ENCODE assay signal across 1 cellular context in the genomic region with DNA sequence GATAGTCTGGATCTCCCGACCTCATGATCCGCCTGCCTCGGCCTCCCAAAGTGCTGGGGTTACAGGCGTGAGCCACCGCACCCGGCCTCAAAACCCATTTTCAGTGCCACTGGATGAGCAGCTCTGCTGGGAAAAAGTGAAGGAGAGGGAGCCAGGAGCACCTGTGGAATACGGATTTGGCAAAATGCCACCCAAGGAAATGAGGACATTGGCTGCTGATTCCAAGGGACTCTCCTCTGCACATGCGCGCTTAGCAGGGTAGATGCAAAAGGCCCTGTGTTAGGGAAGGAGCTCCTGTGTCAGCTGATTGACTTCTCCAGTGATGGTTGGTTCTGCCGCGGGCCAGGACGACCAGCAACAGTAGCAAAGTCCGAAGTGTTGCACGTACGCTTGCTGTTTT.
TF ChIP-seq lines count a peak whose summit lies in the region.

No MANE protein-coding gene starts in this region.

TF ChIP-seq in GM23338, 12 proteins besides CTCF, POLR2A, EP300 and RAD21 (continued from another document):
- TF ChIP-seq, protein P1, sequence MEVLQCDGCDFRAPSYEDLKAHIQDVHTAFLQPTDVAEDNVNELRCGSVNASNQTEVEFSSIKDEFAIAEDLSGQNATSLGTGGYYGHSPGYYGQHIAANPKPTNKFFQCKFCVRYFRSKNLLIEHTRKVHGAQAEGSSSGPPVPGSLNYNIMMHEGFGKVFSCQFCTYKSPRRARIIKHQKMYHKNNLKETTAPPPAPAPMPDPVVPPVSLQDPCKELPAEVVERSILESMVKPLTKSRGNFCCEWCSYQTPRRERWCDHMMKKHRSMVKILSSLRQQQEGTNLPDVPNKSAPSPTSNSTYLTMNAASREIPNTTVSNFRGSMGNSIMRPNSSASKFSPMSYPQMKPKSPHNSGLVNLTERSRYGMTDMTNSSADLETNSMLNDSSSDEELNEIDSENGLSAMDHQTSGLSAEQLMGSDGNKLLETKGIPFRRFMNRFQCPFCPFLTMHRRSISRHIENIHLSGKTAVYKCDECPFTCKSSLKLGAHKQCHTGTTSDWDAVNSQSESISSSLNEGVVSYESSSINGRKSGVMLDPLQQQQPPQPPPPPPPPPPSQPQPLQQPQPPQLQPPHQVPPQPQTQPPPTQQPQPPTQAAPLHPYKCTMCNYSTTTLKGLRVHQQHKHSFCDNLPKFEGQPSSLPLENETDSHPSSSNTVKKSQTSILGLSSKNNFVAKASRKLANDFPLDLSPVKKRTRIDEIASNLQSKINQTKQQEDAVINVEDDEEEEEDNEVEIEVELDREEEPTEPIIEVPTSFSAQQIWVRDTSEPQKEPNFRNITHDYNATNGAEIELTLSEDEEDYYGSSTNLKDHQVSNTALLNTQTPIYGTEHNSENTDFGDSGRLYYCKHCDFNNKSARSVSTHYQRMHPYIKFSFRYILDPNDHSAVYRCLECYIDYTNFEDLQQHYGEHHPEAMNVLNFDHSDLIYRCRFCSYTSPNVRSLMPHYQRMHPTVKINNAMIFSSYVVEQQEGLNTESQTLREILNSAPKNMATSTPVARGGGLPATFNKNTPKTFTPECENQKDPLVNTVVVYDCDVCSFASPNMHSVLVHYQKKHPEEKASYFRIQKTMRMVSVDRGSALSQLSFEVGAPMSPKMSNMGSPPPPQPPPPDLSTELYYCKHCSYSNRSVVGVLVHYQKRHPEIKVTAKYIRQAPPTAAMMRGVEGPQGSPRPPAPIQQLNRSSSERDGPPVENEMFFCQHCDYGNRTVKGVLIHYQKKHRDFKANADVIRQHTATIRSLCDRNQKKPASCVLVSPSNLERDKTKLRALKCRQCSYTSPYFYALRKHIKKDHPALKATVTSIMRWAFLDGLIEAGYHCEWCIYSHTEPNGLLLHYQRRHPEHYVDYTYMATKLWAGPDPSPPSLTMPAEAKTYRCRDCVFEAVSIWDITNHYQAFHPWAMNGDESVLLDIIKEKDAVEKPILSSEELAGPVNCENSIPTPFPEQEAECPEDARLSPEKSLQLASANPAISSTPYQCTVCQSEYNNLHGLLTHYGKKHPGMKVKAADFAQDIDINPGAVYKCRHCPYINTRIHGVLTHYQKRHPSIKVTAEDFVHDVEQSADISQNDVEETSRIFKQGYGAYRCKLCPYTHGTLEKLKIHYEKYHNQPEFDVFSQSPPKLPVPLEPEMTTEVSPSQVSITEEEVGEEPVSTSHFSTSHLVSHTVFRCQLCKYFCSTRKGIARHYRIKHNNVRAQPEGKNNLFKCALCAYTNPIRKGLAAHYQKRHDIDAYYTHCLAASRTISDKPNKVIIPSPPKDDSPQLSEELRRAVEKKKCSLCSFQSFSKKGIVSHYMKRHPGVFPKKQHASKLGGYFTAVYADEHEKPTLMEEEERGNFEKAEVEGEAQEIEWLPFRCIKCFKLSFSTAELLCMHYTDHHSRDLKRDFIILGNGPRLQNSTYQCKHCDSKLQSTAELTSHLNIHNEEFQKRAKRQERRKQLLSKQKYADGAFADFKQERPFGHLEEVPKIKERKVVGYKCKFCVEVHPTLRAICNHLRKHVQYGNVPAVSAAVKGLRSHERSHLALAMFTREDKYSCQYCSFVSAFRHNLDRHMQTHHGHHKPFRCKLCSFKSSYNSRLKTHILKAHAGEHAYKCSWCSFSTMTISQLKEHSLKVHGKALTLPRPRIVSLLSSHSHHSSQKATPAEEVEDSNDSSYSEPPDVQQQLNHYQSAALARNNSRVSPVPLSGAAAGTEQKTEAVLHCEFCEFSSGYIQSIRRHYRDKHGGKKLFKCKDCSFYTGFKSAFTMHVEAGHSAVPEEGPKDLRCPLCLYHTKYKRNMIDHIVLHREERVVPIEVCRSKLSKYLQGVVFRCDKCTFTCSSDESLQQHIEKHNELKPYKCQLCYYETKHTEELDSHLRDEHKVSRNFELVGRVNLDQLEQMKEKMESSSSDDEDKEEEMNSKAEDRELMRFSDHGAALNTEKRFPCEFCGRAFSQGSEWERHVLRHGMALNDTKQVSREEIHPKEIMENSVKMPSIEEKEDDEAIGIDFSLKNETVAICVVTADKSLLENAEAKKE (CRISPR knock-in tag; IDR thresholded peaks at IDR 0.05) = no peak
- TF ChIP-seq JUNB (IDR thresholded peaks at IDR 0.05; ENCODE audit: unreplicated experiment) (no peak), CREB1 (CRISPR knock-in tag; IDR thresholded peaks at IDR 0.05; ENCODE audit: low read depth) (no peak)
- TF ChIP-seq, protein P2, sequence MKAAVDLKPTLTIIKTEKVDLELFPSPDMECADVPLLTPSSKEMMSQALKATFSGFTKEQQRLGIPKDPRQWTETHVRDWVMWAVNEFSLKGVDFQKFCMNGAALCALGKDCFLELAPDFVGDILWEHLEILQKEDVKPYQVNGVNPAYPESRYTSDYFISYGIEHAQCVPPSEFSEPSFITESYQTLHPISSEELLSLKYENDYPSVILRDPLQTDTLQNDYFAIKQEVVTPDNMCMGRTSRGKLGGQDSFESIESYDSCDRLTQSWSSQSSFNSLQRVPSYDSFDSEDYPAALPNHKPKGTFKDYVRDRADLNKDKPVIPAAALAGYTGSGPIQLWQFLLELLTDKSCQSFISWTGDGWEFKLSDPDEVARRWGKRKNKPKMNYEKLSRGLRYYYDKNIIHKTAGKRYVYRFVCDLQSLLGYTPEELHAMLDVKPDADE (IDR thresholded peaks at IDR 0.05) = no peak
- TF ChIP-seq, protein P3, sequence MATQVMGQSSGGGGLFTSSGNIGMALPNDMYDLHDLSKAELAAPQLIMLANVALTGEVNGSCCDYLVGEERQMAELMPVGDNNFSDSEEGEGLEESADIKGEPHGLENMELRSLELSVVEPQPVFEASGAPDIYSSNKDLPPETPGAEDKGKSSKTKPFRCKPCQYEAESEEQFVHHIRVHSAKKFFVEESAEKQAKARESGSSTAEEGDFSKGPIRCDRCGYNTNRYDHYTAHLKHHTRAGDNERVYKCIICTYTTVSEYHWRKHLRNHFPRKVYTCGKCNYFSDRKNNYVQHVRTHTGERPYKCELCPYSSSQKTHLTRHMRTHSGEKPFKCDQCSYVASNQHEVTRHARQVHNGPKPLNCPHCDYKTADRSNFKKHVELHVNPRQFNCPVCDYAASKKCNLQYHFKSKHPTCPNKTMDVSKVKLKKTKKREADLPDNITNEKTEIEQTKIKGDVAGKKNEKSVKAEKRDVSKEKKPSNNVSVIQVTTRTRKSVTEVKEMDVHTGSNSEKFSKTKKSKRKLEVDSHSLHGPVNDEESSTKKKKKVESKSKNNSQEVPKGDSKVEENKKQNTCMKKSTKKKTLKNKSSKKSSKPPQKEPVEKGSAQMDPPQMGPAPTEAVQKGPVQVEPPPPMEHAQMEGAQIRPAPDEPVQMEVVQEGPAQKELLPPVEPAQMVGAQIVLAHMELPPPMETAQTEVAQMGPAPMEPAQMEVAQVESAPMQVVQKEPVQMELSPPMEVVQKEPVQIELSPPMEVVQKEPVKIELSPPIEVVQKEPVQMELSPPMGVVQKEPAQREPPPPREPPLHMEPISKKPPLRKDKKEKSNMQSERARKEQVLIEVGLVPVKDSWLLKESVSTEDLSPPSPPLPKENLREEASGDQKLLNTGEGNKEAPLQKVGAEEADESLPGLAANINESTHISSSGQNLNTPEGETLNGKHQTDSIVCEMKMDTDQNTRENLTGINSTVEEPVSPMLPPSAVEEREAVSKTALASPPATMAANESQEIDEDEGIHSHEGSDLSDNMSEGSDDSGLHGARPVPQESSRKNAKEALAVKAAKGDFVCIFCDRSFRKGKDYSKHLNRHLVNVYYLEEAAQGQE (IDR thresholded peaks at IDR 0.05; ENCODE audit: unreplicated experiment) = no peak
